ENCODE assay signal across 19 cellular contexts in genomic region chr14:21088687-21089086, GRCh38. TPM values are rescaled to one million over a fixed set of nuclear protein-coding genes. Genes with fewer than 3 reads are reported as not detected.
DNase-seq lines count a peak whose midpoint lies in the region; ATAC-seq, FAIRE-seq and TF ChIP-seq lines count a peak whose summit lies in the region.
"Had no signal": no experiment of that assay in that cellular context is flagged by ENCODE, and none has a peak within 500 bp of the region (broad histone marks: within the 10 kb centered on the region; RNA-seq: fewer than 3 reads in every experiment).

No MANE protein-coding gene starts in this region.

- no peak overlapping the region for H3K9ac ChIP-seq in H1 (replicated peaks in 1 of 4; ENCODE audit: extremely low read depth in 1 of 4, low read depth in 3 of 4, low read length in 3 of 4)

- no peak for TF ChIP-seq RAD21 in H1 (IDR thresholded peaks at IDR 0.05 in 1 of 2, conservative IDR thresholded peaks at IDR 0.05 in 1 of 2; ENCODE audit: low read depth in 2 of 2, low read length in 2 of 2)

- H2BK120ac ChIP-seq in H1 (replicated peaks; ENCODE audit: low read depth, low read length), result no peak overlapping the region

- H3K27ac ChIP-seq in GM23338 (ENCODE audit: low read depth) (no peak overlapping the region), H1 (ENCODE audit: low read depth, low read length) (no peak overlapping the region), neutrophil (peak overlapping the region; percentile 97)
- H3K27ac ChIP-seq: VCaP had no signal

- H2BK20ac ChIP-seq in H1 (ENCODE audit: low read length), result no peak overlapping the region

- no peak overlapping the region for H2AK5ac ChIP-seq in H1 (ENCODE audit: low read depth, low read length)

- H4K20me1 ChIP-seq in GM23338 (replicated peaks; ENCODE audit: insufficient read depth) (peaks cover 22% of the 10 kb centered on the region), H1 (replicated peaks in 1 of 2; ENCODE audit: control insufficient read depth in 1 of 2, insufficient read depth in 2 of 2, low read length in 2 of 2) (peaks cover 12 to 19% of the 10 kb centered on the region in 2 experiments)

- H3K56ac ChIP-seq in H1 (replicated peaks; ENCODE audit: insufficient read length, low read depth, low read length), result no peak overlapping the region

- no peaks in the 10 kb centered on the region for H3K27me3 ChIP-seq in GM23338 (ENCODE audit: insufficient read depth)
- H3K27me3 ChIP-seq in H1 (replicated peaks in 1 of 4; ENCODE audit: control insufficient read depth in 3 of 4, extremely low read depth in 1 of 4, insufficient read depth in 3 of 4, low read length in 3 of 4), result no peaks in the 10 kb centered on the region
- H3K27me3 ChIP-seq in neutrophil, result peaks cover under 1% of the 10 kb centered on the region
- H3K27me3 ChIP-seq: Peyer's patch had no signal

- H2BK5ac ChIP-seq in H1 (ENCODE audit: low read depth, low read length), result 0 out of 2 replicates have a peak overlapping the region, but pooled peaks have one; percentile 13

- H3K4me1 ChIP-seq in GM23338 (ENCODE audit: insufficient read depth), result peaks cover 20% of the 10 kb centered on the region
- peaks cover 7 to 15% (median 12%) of the 10 kb centered on the region in 4 experiments for H3K4me1 ChIP-seq in H1 (replicated peaks in 1 of 4; ENCODE audit: control insufficient read depth in 3 of 4, insufficient read depth in 4 of 4, low read length in 3 of 4)
- peaks cover 50 to 65% of the 10 kb centered on the region in 2 experiments for H3K4me1 ChIP-seq in neutrophil (ENCODE audit: control insufficient read depth in 1 of 2, insufficient read depth in 1 of 2, low read depth in 1 of 2, low read length in 1 of 2)

- H3K4me1 Mint-ChIP-seq in T-helper 2 cell treated with Interferon-gamma antibody and Interleukin-4, amounts not matched to agents 5 μg/mL and 100 μg/mL, for 36 hours (ENCODE audit: low read depth), result peaks cover 20% of the 10 kb centered on the region
- H3K4me1 Mint-ChIP-seq in GM23338, result peaks cover 52% of the 10 kb centered on the region

- no peaks in the 10 kb centered on the region for H3K9me3 Mint-ChIP-seq in T-helper 2 cell treated with Interferon-gamma antibody and Interleukin-4, amounts not matched to agents 5 μg/mL and 100 μg/mL, for 36 hours
- H3K9me3 Mint-ChIP-seq in GM23338, result peaks cover 11% of the 10 kb centered on the region; the same call in 2 of the 3 replicates
- H3K9me3 Mint-ChIP-seq: stimulated activated naive CD8-positive, alpha-beta T cell treated with anti-CD3 and anti-CD28 coated beads, Interleukin-15, Interleukin-2, amounts not matched to agents 100 ng/mL and 50 ng/mL, for 24 hours had no signal

- H3K79me2 ChIP-seq in GM23338 (replicated peaks; ENCODE audit: insufficient read depth) (peaks cover 8% of the 10 kb centered on the region), H1 (ENCODE audit: control insufficient read depth in 1 of 2, insufficient read depth in 2 of 2, low read length in 2 of 2) (peaks cover 0 to 5% of the 10 kb centered on the region in 2 experiments; a peak in 2 of 4 replicates)

- H3K4me2 ChIP-seq in GM23338, result no peak overlapping the region
- no peak overlapping the region for H3K4me2 ChIP-seq in H1 (ENCODE audit: insufficient read depth in 1 of 2, low read depth in 2 of 2, low read length in 2 of 2)

- H3K27me3 Mint-ChIP-seq in T-helper 2 cell treated with Interferon-gamma antibody and Interleukin-4, amounts not matched to agents 5 μg/mL and 100 μg/mL, for 36 hours (ENCODE audit: low read depth), result peaks cover 3% of the 10 kb centered on the region
- peaks cover 40% of the 10 kb centered on the region for H3K27me3 Mint-ChIP-seq in GM23338 (ENCODE audit: insufficient read depth, low read depth, poor library complexity)
- H3K27me3 Mint-ChIP-seq: stimulated activated naive CD8-positive, alpha-beta T cell treated with anti-CD3 and anti-CD28 coated beads, Interleukin-15, Interleukin-2, amounts not matched to agents 100 ng/mL and 50 ng/mL, for 24 hours had no signal

- no peak overlapping the region for H3K23ac ChIP-seq in H1 (ENCODE audit: insufficient read length)

- no peak overlapping the region for H3K4ac ChIP-seq in H1 (replicated peaks; ENCODE audit: insufficient read length, low read depth, low read length)

- no peaks in the 10 kb centered on the region for H3K9me2 ChIP-seq in GM23338 (ENCODE audit: insufficient read depth)

- no peak for TF ChIP-seq CTCF in GM23338 (conservative IDR thresholded peaks at IDR 0.05; ENCODE audit: low read depth in 2 of 2)
- TF ChIP-seq CTCF in H1 (IDR thresholded peaks at IDR 0.05; ENCODE audit: control extremely low read depth in 1 of 3, insufficient read depth in 1 of 3, low read depth in 1 of 3, low read length in 3 of 3), result no peak
- no peak for TF ChIP-seq CTCF in neutrophil (IDR thresholded peaks at IDR 0.05)

- H3K36me3 ChIP-seq in GM23338 (ENCODE audit: insufficient read depth), result peaks cover 22% of the 10 kb centered on the region
- peaks cover 20 to 72% (median 61%) of the 10 kb centered on the region in 4 experiments for H3K36me3 ChIP-seq in H1 (ENCODE audit: control insufficient read depth in 2 of 4, insufficient read depth in 4 of 4, low read length in 3 of 4)
- peaks cover 40% of the 10 kb centered on the region for H3K36me3 ChIP-seq in neutrophil

- TF ChIP-seq EP300 in H1 (IDR thresholded peaks at IDR 0.05; ENCODE audit: borderline replicate concordance in 1 of 2, low read depth in 2 of 2, low read length in 2 of 2), result no peak

- no peak overlapping the region for H3K14ac ChIP-seq in H1 (ENCODE audit: insufficient read length)

- H3K23me2 ChIP-seq in H1 (ENCODE audit: low read depth, low read length), result no peaks in the 10 kb centered on the region; the same call in 1 of the 2 replicates

- H3K9me3 ChIP-seq in H1 (ENCODE audit: insufficient read depth in 2 of 2, low read depth in 1 of 2, low read length in 1 of 2), result no peaks in the 10 kb centered on the region
- H3K9me3 ChIP-seq in neutrophil, result no peaks in the 10 kb centered on the region
- H3K9me3 ChIP-seq: Peyer's patch had no signal

- no peak for FAIRE-seq in H1 (lab: Jason Lieb, UNC)

- no peak overlapping the region for H2AFZ ChIP-seq in GM23338
- H2AFZ ChIP-seq in H1 (ENCODE audit: low read length), result no peak overlapping the region

- peak overlapping the region; percentile 26 for H3K27ac Mint-ChIP-seq in T-helper 2 cell treated with Interferon-gamma antibody and Interleukin-4, amounts not matched to agents 5 μg/mL and 100 μg/mL, for 36 hours
- H3K27ac Mint-ChIP-seq in GM23338, result peak overlapping the region; percentile 84; the same call in 1 of the 2 replicates
- H3K27ac Mint-ChIP-seq: stimulated activated naive CD8-positive, alpha-beta T cell treated with anti-CD3 and anti-CD28 coated beads, Interleukin-15, Interleukin-2, amounts not matched to agents 100 ng/mL and 50 ng/mL, for 24 hours had no signal

- H3K36me3 Mint-ChIP-seq in T-helper 2 cell treated with Interferon-gamma antibody and Interleukin-4, amounts not matched to agents 5 μg/mL and 100 μg/mL, for 36 hours (ENCODE audit: low read depth), result no peaks in the 10 kb centered on the region
- H3K36me3 Mint-ChIP-seq in GM23338 (ENCODE audit: low read depth), result peaks cover 88% of the 10 kb centered on the region

- no peak overlapping the region for H4K5ac ChIP-seq in H1 (ENCODE audit: insufficient read length, low read depth, low read length)

- peaks cover 36% of the 10 kb centered on the region for H3F3A ChIP-seq in GM23338 (replicated peaks; ENCODE audit: low read depth)

- peak; percentile 31 to 60 for TF ChIP-seq POLR2A in H1 (IDR thresholded peaks at IDR 0.05; ENCODE audit: control extremely low read depth in 1 of 2, low read depth in 2 of 2, low read length in 2 of 2)

- H2BK15ac ChIP-seq in H1 (ENCODE audit: low read length), result no peak overlapping the region

- no peak overlapping the region for H4K8ac ChIP-seq in H1 (ENCODE audit: extremely low read depth, insufficient read depth, low read length)

- H2BK12ac ChIP-seq in H1 (ENCODE audit: low read depth, low read length), result no peak overlapping the region

- peaks cover 8% of the 10 kb centered on the region; the same call in 1 of the 2 replicates for H3K79me1 ChIP-seq in H1 (ENCODE audit: low read depth, low read length)

- CTCF ChIA-PET in H1 (lab: Charles Lee; ENCODE audit: partially characterized antibody), result interaction anchor here (0.9 to 10.2 kb wide), 14 partner anchors 10 to 238 kb away, joined by 3 to 148 read pairs (median 6); partner anchors contain the start of genes ARHGEF40, RNASE8 and TMEM253

- no peak overlapping the region for H3K4me3 ChIP-seq in GM23338
- H3K4me3 ChIP-seq in H1 (ENCODE audit: extremely low read depth in 1 of 4, insufficient read depth in 2 of 4, low read depth in 3 of 4, low read length in 4 of 4), result no peak overlapping the region
- H3K4me3 ChIP-seq in neutrophil (ENCODE audit: low read depth in 1 of 2, low read length in 1 of 2), result peak overlapping the region in 1 of 2 experiments; percentile 71
- H3K4me3 ChIP-seq: Peyer's patch had no signal

- H3K4me3 Mint-ChIP-seq in T-helper 2 cell treated with Interferon-gamma antibody and Interleukin-4, amounts not matched to agents 5 μg/mL and 100 μg/mL, for 36 hours, result no peak overlapping the region
- H3K4me3 Mint-ChIP-seq in GM23338, result no peak overlapping the region; the same call in 2 of the 3 replicates
- H3K4me3 Mint-ChIP-seq: stimulated activated naive CD8-positive, alpha-beta T cell treated with anti-CD3 and anti-CD28 coated beads, Interleukin-15, Interleukin-2, amounts not matched to agents 100 ng/mL and 50 ng/mL, for 24 hours had no signal

- WGBS in H1 (ENCODE audit: extremely low coverage in 1 of 2, insufficient coverage in 1 of 2, insufficient read length in 1 of 2, insufficient replicate concordance in 2 of 2, low coverage in 1 of 2, low lambda C conversion rate in 2 of 2, missing lambda C conversion rate in 1 of 2), 2 experiments, result 90% methylated on average over 4 of the region's 4 CpGs; no CpG with 5 or more reads in 1 of the 2 experiments

- H4K91ac ChIP-seq in H1 (replicated peaks; ENCODE audit: insufficient read length, low read length), result no peak overlapping the region

- H3K18ac ChIP-seq in H1 (ENCODE audit: extremely low read depth, low read length), result no peak overlapping the region

- POLR2A ChIA-PET in H1 (lab: Charles Lee; ENCODE audit: partially characterized antibody), result interaction anchor here (0.8 to 12.4 kb wide), 10 partner anchors 8 to 96 kb away, joined by 3 to 245 read pairs (median 4); partner anchors contain the start of genes ARHGEF40 and TMEM253

- DNase-seq in T-helper 2 cell treated with Interferon-gamma antibody and Interleukin-4, amounts not matched to agents 5 μg/mL and 100 μg/mL, for 36 hours (ENCODE audit: low spot score), result no peak
- DNase-seq in T-helper 2 cell, result no peak
- DNase-seq in GM23338 (ENCODE audit: low spot score), result no peak
- DNase-seq in H1 (ENCODE audit: low read depth in 1 of 2, low spot score in 2 of 2), result no peak
- no peak for DNase-seq in activated CD8-positive, alpha-beta memory T cell treated with anti-CD3 and anti-CD28 coated beads, Interleukin-2, amount 50 U/mL, for 4 hours
- no peak for DNase-seq in NCI-H1417 (lab: John Stamatoyannopoulos, UW)
- DNase-seq: activated CD8-positive, alpha-beta memory T cell treated with anti-CD3 and anti-CD28 coated beads for 24 hours; activated effector memory CD4-positive, alpha-beta T cell treated with anti-CD3 and anti-CD28 coated beads, Interleukin-2, amount 50 U/mL, for 16 hours; effector CD4-positive, alpha-beta T cell; hypothalamus; NCI-H82; Peyer's patch had no signal

- ATAC-seq in GM23338 (no peak), HG03108 (IDR thresholded peaks at IDR 0.05; ENCODE audit: unreplicated experiment) (no peak)

RNA-seq across cellular contexts. Expression of gene ZNF219, which starts 9.8 kb away (rescaled TPM):
- total RNA-seq in GM23338 (2014; rRNA removed; shearing (Covaris generic)), result 148 and 153 TPM in 2 replicates
- 35.5 and 37.7 TPM in 2 replicates for polyA plus RNA-seq in GM23338 (2016; fragmentation: Nextera tagmentation; extraction: Ambion mirVana)
- 108 and 113 TPM in 2 replicates for total RNA-seq in H1 (2021; fragmentation: NEBNext Ultra II Directional; extraction: Animal tissue kit (Norgen Biotek cat#: 25700))
- 160 and 310 TPM in 2 replicates for polyA plus RNA-seq in H1 (2011; rRNA removed)
- polyA plus RNA-seq in H1 (2011; cell fraction: cytosol; rRNA removed), result 158 TPM
- polyA plus RNA-seq in H1 (2011; cell fraction: nucleus; rRNA removed), result 334 TPM
- 67.0 to 90.6 TPM (median 84.5 TPM) in 4 replicates for polyA plus RNA-seq in H1 (2012, experiment 1 of 2)
- 82.6 TPM for polyA plus RNA-seq in H1 (2012, experiment 2 of 2)
- 76.2 TPM for polyA plus RNA-seq in H1 (2013, experiment 1 of 2)
- polyA plus RNA-seq in H1 (2013, experiment 2 of 2), result 67.2 TPM
- 26.2 and 43.7 TPM in 2 replicates for polyA minus RNA-seq in H1 (2011; rRNA and poly(A)+ RNA removed)
- polyA minus RNA-seq in H1 (2011; cell fraction: cytosol; rRNA and poly(A)+ RNA removed), result 73.0 TPM
- polyA minus RNA-seq in H1 (2011; cell fraction: nucleus; rRNA and poly(A)+ RNA removed), result 124 TPM

RNA-seq across cellular contexts. Expression of gene TMEM253, which starts 12.2 kb away (rescaled TPM):
- total RNA-seq in GM23338 (2014; rRNA removed; shearing (Covaris generic)), result 0.59 TPM in 1 of 2 replicates, not detected in the other
- polyA plus RNA-seq in GM23338 (2016; fragmentation: Nextera tagmentation; extraction: Ambion mirVana) (0.95 and 2.7 TPM in 2 replicates), H1 (2011; rRNA removed) (1.9 and 2.2 TPM in 2 replicates)
- 1.3 and 1.9 TPM in 2 replicates for total RNA-seq in H1 (2021; fragmentation: NEBNext Ultra II Directional; extraction: Animal tissue kit (Norgen Biotek cat#: 25700))
- polyA plus RNA-seq in H1 (2011; cell fraction: cytosol; rRNA removed), result 2.2 TPM
- 3.2 TPM for polyA plus RNA-seq in H1 (2011; cell fraction: nucleus; rRNA removed)
- polyA plus RNA-seq in H1 (2012, experiment 1 of 2), result 1.9 to 3.0 TPM (median 2.2 TPM) in 4 replicates
- polyA plus RNA-seq in H1 (2012, experiment 2 of 2), result 1.8 TPM
- polyA plus RNA-seq in H1 (2013, experiment 1 of 2), result 1.6 TPM
- 1.5 TPM for polyA plus RNA-seq in H1 (2013, experiment 2 of 2)
- 0.85 and 2.2 TPM in 2 replicates for polyA minus RNA-seq in H1 (2011; rRNA and poly(A)+ RNA removed)
- 2.5 TPM for polyA minus RNA-seq in H1 (2011; cell fraction: cytosol; rRNA and poly(A)+ RNA removed)
- 2.1 TPM for polyA minus RNA-seq in H1 (2011; cell fraction: nucleus; rRNA and poly(A)+ RNA removed)
- total RNA-seq: A172, pulmonary artery endothelial cell had no signal

RNA-seq across cellular contexts. Expression of gene ARHGEF40, which starts 18.6 kb away (rescaled TPM):
- total RNA-seq in GM23338 (2014; rRNA removed; shearing (Covaris generic)), result 38.6 and 44.6 TPM in 2 replicates
- polyA plus RNA-seq in GM23338 (2016; fragmentation: Nextera tagmentation; extraction: Ambion mirVana), result 17.7 and 21.5 TPM in 2 replicates
- total RNA-seq in H1 (2021; fragmentation: NEBNext Ultra II Directional; extraction: Animal tissue kit (Norgen Biotek cat#: 25700)), result 49.5 and 53.1 TPM in 2 replicates
- 99.6 and 101 TPM in 2 replicates for polyA plus RNA-seq in H1 (2011; rRNA removed)
- 59.7 TPM for polyA plus RNA-seq in H1 (2011; cell fraction: cytosol; rRNA removed)
- polyA plus RNA-seq in H1 (2011; cell fraction: nucleus; rRNA removed), result 228 TPM
- polyA plus RNA-seq in H1 (2012, experiment 1 of 2), result 38.9 to 57.5 TPM (median 53.8 TPM) in 4 replicates
- polyA plus RNA-seq in H1 (2012, experiment 2 of 2), result 42.3 TPM
- polyA plus RNA-seq in H1 (2013, experiment 1 of 2), result 27.6 TPM
- 24.6 TPM for polyA plus RNA-seq in H1 (2013, experiment 2 of 2)
- polyA minus RNA-seq in H1 (2011; rRNA and poly(A)+ RNA removed), result 61.6 and 73.8 TPM in 2 replicates
- polyA minus RNA-seq in H1 (2011; cell fraction: cytosol; rRNA and poly(A)+ RNA removed), result 34.4 TPM
- 54.1 TPM for polyA minus RNA-seq in H1 (2011; cell fraction: nucleus; rRNA and poly(A)+ RNA removed)

RNA-seq across cellular contexts. Expression of gene RNASE8, which starts 31.1 kb away (rescaled TPM):
- not detected in 2 replicates for total RNA-seq in GM23338 (2014; rRNA removed; shearing (Covaris generic))
- not detected in 2 replicates for polyA plus RNA-seq in GM23338 (2016; fragmentation: Nextera tagmentation; extraction: Ambion mirVana)
- not detected in 2 replicates for total RNA-seq in H1 (2021; fragmentation: NEBNext Ultra II Directional; extraction: Animal tissue kit (Norgen Biotek cat#: 25700))
- not detected in 2 replicates for polyA plus RNA-seq in H1 (2011; rRNA removed)
- not detected for polyA plus RNA-seq in H1 (2011; cell fraction: cytosol; rRNA removed)
- not detected for polyA plus RNA-seq in H1 (2011; cell fraction: nucleus; rRNA removed)
- not detected in 4 replicates for polyA plus RNA-seq in H1 (2012, experiment 1 of 2)
- not detected for polyA plus RNA-seq in H1 (2012, experiment 2 of 2)
- polyA plus RNA-seq in H1 (2013, experiment 1 of 2), result not detected
- not detected for polyA plus RNA-seq in H1 (2013, experiment 2 of 2)
- polyA minus RNA-seq in H1 (2011; rRNA and poly(A)+ RNA removed), result not detected in 2 replicates
- not detected for polyA minus RNA-seq in H1 (2011; cell fraction: cytosol; rRNA and poly(A)+ RNA removed)
- polyA minus RNA-seq in H1 (2011; cell fraction: nucleus; rRNA and poly(A)+ RNA removed), result not detected
- total RNA-seq: A172, Peyer's patch, pulmonary artery endothelial cell, urinary bladder had no signal
- polyA plus RNA-seq: urinary bladder had no signal

RNA-seq across cellular contexts. Expression of gene RNASE7, which starts 46.5 kb away (rescaled TPM):
- total RNA-seq in GM23338 (2014; rRNA removed; shearing (Covaris generic)), result not detected in 2 replicates
- polyA plus RNA-seq in GM23338 (2016; fragmentation: Nextera tagmentation; extraction: Ambion mirVana) (not detected in 2 replicates), H1 (2011; rRNA removed) (not detected in 2 replicates)
- not detected in 2 replicates for total RNA-seq in H1 (2021; fragmentation: NEBNext Ultra II Directional; extraction: Animal tissue kit (Norgen Biotek cat#: 25700))
- polyA plus RNA-seq in H1 (2011; cell fraction: cytosol; rRNA removed), result not detected
- 0.13 TPM for polyA plus RNA-seq in H1 (2011; cell fraction: nucleus; rRNA removed)
- polyA plus RNA-seq in H1 (2012, experiment 1 of 2), result not detected in 4 replicates
- not detected for polyA plus RNA-seq in H1 (2012, experiment 2 of 2)
- 0.04 TPM for polyA plus RNA-seq in H1 (2013, experiment 1 of 2)
- not detected for polyA plus RNA-seq in H1 (2013, experiment 2 of 2)
- not detected in 2 replicates for polyA minus RNA-seq in H1 (2011; rRNA and poly(A)+ RNA removed)
- polyA minus RNA-seq in H1 (2011; cell fraction: cytosol; rRNA and poly(A)+ RNA removed), result not detected
- polyA minus RNA-seq in H1 (2011; cell fraction: nucleus; rRNA and poly(A)+ RNA removed), result not detected
- total RNA-seq: A172, Peyer's patch, pulmonary artery endothelial cell, urinary bladder had no signal
